ENCODE assay signal across 17 cellular contexts in genomic region chr4:10965196-10965595, GRCh38.
"Had no signal": no experiment of that assay in that cellular context is flagged by ENCODE, and none has a peak within 500 bp of the region (broad histone marks: within the 10 kb centered on the region; RNA-seq: fewer than 3 reads in every experiment).

No MANE protein-coding gene starts in this region.

- H3K4me1 ChIP-seq: breast epithelium, right lobe of liver, spleen had no signal

- DNase-seq: activated CD4-positive, alpha-beta T cell treated with anti-CD3 and anti-CD28 coated beads, Interleukin-2, amount 50 U/mL, for 1 hour; activated CD4-positive, CD25-positive, alpha-beta regulatory T cell; activated naive CD4-positive, alpha-beta T cell treated with anti-CD3 and anti-CD28 coated beads, Interleukin-2, amount 10 ng/mL, durations not matched to agents 7 days and 5 days; activated T-cell treated with anti-CD3 and anti-CD28 coated beads for 4 hours; dorsolateral prefrontal cortex; left colon; naive thymus-derived CD4-positive, alpha-beta T cell; occipital lobe; right lobe of liver; spleen; stimulated activated CD4-positive, alpha-beta T cell treated with anti-CD3 and anti-CD28 coated beads, Interleukin-2, amount 100 ng/mL, for 24 hours; stimulated activated naive B cell treated with anti-CD40 and anti-IgM and Interleukin-4, amounts not matched to agents 10 μg/mL and 1 μg/mL and 100 μg/mL, for 72 hours had no signal

- ATAC-seq: esophagus mucosa; left colon; naive thymus-derived CD4-positive, alpha-beta T cell; right lobe of liver; stimulated activated naive B cell treated with anti-CD40 and anti-IgM and Interleukin-4, amounts not matched to agents 10 μg/mL and 1 μg/mL and 100 μg/mL, for 72 hours had no signal

- H3K27me3 ChIP-seq: breast epithelium, dorsolateral prefrontal cortex, right lobe of liver, spleen had no signal

- H3K9me3 Mint-ChIP-seq: type B pancreatic cell had no signal

- H3K27ac ChIP-seq: breast epithelium, dorsolateral prefrontal cortex, right lobe of liver, spleen had no signal

- H3K27me3 Mint-ChIP-seq: activated naive CD4-positive, alpha-beta T cell treated with anti-CD3 and anti-CD28 coated beads, Interleukin-2, amount 10 ng/mL, durations not matched to agents 7 days and 5 days; type B pancreatic cell had no signal

- H3K27ac Mint-ChIP-seq: activated naive CD4-positive, alpha-beta T cell treated with anti-CD3 and anti-CD28 coated beads, Interleukin-2, amount 10 ng/mL, durations not matched to agents 7 days and 5 days; activated T-helper 2 cell treated with anti-CD3 and anti-CD28 coated beads, Interferon-gamma antibody, Interleukin-2, Interleukin-4, amounts not matched to agents 10 μg/mL and 5 μg/mL and 100 μg/mL, durations not matched to agents 14 hours and 24 hours and 36 hours; naive thymus-derived CD4-positive, alpha-beta T cell; progenitor cell of endocrine pancreas; stimulated activated naive B cell treated with anti-CD40 and anti-IgM and Interleukin-4, amounts not matched to agents 10 μg/mL and 1 μg/mL and 100 μg/mL, for 72 hours; type B pancreatic cell had no signal

- H3K4me3 Mint-ChIP-seq: activated naive CD4-positive, alpha-beta T cell treated with anti-CD3 and anti-CD28 coated beads, Interleukin-2, amount 10 ng/mL, durations not matched to agents 7 days and 5 days; naive thymus-derived CD4-positive, alpha-beta T cell; stimulated activated naive B cell treated with anti-CD40 and anti-IgM and Interleukin-4, amounts not matched to agents 10 μg/mL and 1 μg/mL and 100 μg/mL, for 72 hours had no signal

- H3K9me3 ChIP-seq: breast epithelium, right lobe of liver, spleen had no signal

- H3K4me1 Mint-ChIP-seq: activated naive CD4-positive, alpha-beta T cell treated with anti-CD3 and anti-CD28 coated beads, Interleukin-2, amount 10 ng/mL, durations not matched to agents 7 days and 5 days; naive thymus-derived CD4-positive, alpha-beta T cell had no signal

- H3K36me3 ChIP-seq: breast epithelium, right lobe of liver, spleen had no signal

- H3K4me3 ChIP-seq: breast epithelium, dorsolateral prefrontal cortex, right lobe of liver, spleen had no signal

- H3K36me3 Mint-ChIP-seq: activated naive CD4-positive, alpha-beta T cell treated with anti-CD3 and anti-CD28 coated beads, Interleukin-2, amount 10 ng/mL, durations not matched to agents 7 days and 5 days; type B pancreatic cell had no signal
